In the genomic region with DNA sequence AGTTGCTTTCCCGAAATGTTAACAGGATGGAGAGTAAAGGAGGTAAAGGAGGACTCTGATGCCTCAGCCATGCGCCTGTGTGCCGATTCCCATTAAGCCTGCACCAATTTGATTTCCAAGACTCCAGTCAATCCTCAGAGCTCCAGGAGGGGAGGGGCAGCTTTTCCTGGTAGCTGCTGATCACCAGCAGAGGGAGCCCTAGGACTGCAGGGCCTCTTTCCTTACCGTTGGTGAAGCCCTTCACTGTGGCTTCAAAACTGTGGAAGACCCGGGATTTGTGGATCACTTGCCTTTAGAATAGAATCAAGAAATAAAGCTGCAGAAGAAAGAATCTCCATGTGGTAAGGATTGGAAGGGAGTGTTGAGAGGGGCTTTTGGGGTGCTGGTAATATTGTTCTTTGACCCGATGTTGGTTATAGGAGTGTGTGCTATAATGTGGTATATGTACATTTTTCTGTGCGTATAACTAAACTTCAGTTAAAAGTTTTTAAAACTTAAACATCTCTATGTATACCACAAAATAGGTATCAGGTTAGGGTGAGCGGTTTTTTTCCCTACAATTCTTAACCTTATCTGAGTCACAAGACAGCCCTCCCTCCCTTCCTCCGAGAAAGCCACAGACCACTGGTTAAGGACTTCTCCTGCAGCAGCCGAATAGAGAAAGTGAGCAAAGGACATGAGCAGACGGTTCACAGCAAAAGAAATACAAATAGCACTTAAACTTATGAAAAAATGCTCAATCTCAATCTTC, we compare ENCODE assay signal across 1 cellular context.
TF ChIP-seq lines count a peak whose summit lies in the region.

No MANE protein-coding gene starts in this region.

TF ChIP-seq in K562, 482 proteins besides CTCF, POLR2A, EP300 and RAD21 (continued from another document):
- TF ChIP-seq SMC3 (conservative IDR thresholded peaks at IDR 0.05; ENCODE audit: insufficient read depth, low read depth, low read length) (peak; percentile 93), KLF16 (IDR thresholded peaks at IDR 0.05) (peak; percentile 45; the same call in 1 of the 2 replicates), RB1 (IDR thresholded peaks at IDR 0.05; ENCODE audit: low read depth) (peak; percentile 42; the same call in 1 of the 2 replicates), SMARCA4 (IDR thresholded peaks at IDR 0.05) (no peak), STAG1 (CRISPR knock-in tag; IDR thresholded peaks at IDR 0.05; ENCODE audit: borderline replicate concordance) (peak; percentile 70; the same call in 1 of the 2 replicates), HCFC1 (IDR thresholded peaks at IDR 0.05; ENCODE audit: low read depth, low read length) (no peak), ZNF384 (IDR thresholded peaks at IDR 0.05; ENCODE audit: low read depth, low read length) (no peak), XRCC5 (IDR thresholded peaks at IDR 0.05; ENCODE audit: low read depth, low read length) (0 out of 2 replicates have a peak, but pooled peaks have one; percentile 53), FOXJ2 (tag; IDR thresholded peaks at IDR 0.05) (no peak), MAZ (CRISPR knock-in tag; conservative IDR thresholded peaks at IDR 0.05 in 1 of 2, IDR thresholded peaks at IDR 0.05 in 1 of 2) (peak; percentile 27 to 66; a peak in 2 of 4 replicates), NR2C2 (CRISPR knock-in tag; IDR thresholded peaks at IDR 0.05) (no peak), NR2C2 (tag; IDR thresholded peaks at IDR 0.05) (no peak), NRF1 (conservative IDR thresholded peaks at IDR 0.05 in 1 of 2, IDR thresholded peaks at IDR 0.05 in 1 of 2) (peak in 1 of 2 experiments; percentile 14; a peak in 1 of 4 replicates), MTA1 (IDR thresholded peaks at IDR 0.05; ENCODE audit: borderline replicate concordance) (no peak), SMAD3 (CRISPR knock-in tag; conservative IDR thresholded peaks at IDR 0.05) (no peak)
- TF ChIP-seq, protein P1, sequence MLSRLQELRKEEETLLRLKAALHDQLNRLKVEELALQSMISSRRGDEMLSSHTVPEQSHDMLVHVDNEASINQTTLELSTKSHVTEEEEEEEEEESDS (CRISPR knock-in tag; IDR thresholded peaks at IDR 0.05) = no peak
- TF ChIP-seq, protein P2, sequence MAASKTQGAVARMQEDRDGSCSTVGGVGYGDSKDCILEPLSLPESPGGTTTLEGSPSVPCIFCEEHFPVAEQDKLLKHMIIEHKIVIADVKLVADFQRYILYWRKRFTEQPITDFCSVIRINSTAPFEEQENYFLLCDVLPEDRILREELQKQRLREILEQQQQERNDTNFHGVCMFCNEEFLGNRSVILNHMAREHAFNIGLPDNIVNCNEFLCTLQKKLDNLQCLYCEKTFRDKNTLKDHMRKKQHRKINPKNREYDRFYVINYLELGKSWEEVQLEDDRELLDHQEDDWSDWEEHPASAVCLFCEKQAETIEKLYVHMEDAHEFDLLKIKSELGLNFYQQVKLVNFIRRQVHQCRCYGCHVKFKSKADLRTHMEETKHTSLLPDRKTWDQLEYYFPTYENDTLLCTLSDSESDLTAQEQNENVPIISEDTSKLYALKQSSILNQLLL (CRISPR knock-in tag; IDR thresholded peaks at IDR 0.05; ENCODE audit: borderline replicate concordance) = no peak
- TF ChIP-seq, protein P3, sequence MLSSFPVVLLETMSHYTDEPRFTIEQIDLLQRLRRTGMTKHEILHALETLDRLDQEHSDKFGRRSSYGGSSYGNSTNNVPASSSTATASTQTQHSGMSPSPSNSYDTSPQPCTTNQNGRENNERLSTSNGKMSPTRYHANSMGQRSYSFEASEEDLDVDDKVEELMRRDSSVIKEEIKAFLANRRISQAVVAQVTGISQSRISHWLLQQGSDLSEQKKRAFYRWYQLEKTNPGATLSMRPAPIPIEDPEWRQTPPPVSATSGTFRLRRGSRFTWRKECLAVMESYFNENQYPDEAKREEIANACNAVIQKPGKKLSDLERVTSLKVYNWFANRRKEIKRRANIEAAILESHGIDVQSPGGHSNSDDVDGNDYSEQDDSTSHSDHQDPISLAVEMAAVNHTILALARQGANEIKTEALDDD (IDR thresholded peaks at IDR 0.05) = peak; percentile 43; the same call in 1 of the 2 replicates
- TF ChIP-seq, protein P4, sequence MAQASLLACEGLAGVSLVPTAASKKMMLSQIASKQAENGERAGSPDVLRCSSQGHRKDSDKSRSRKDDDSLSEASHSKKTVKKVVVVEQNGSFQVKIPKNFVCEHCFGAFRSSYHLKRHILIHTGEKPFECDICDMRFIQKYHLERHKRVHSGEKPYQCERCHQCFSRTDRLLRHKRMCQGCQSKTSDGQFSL (CRISPR knock-in tag; IDR thresholded peaks at IDR 0.05) = 0 out of 2 replicates have a peak, but pooled peaks have one; percentile 51
- TF ChIP-seq, protein P4 (tag; IDR thresholded peaks at IDR 0.05) = no peak
